In genomic region chr14:61380984-61381383, GRCh38 we compare ENCODE assay signal across 1 cellular context.
TF ChIP-seq lines count a peak whose summit lies in the region.

No MANE protein-coding gene starts in this region.

TF ChIP-seq in GM23338, 12 proteins besides CTCF, POLR2A, EP300 and RAD21 (continued from another document):
- TF ChIP-seq ZNF462 (CRISPR knock-in tag; IDR thresholded peaks at IDR 0.05), result no peak
- no peak for TF ChIP-seq EZH2 (IDR thresholded peaks at IDR 0.05; ENCODE audit: low read depth, unreplicated experiment)
- TF ChIP-seq CREB1 (CRISPR knock-in tag; IDR thresholded peaks at IDR 0.05; ENCODE audit: low read depth), result no peak
- TF ChIP-seq REST (IDR thresholded peaks at IDR 0.05; ENCODE audit: unreplicated experiment), result no peak
- no peak for TF ChIP-seq JUNB (IDR thresholded peaks at IDR 0.05; ENCODE audit: unreplicated experiment)
- TF ChIP-seq ZNF331 (CRISPR knock-in tag; IDR thresholded peaks at IDR 0.05; ENCODE audit: low read depth), result no peak
